12 cellular contexts compared by ENCODE assay signal in the genomic region with DNA sequence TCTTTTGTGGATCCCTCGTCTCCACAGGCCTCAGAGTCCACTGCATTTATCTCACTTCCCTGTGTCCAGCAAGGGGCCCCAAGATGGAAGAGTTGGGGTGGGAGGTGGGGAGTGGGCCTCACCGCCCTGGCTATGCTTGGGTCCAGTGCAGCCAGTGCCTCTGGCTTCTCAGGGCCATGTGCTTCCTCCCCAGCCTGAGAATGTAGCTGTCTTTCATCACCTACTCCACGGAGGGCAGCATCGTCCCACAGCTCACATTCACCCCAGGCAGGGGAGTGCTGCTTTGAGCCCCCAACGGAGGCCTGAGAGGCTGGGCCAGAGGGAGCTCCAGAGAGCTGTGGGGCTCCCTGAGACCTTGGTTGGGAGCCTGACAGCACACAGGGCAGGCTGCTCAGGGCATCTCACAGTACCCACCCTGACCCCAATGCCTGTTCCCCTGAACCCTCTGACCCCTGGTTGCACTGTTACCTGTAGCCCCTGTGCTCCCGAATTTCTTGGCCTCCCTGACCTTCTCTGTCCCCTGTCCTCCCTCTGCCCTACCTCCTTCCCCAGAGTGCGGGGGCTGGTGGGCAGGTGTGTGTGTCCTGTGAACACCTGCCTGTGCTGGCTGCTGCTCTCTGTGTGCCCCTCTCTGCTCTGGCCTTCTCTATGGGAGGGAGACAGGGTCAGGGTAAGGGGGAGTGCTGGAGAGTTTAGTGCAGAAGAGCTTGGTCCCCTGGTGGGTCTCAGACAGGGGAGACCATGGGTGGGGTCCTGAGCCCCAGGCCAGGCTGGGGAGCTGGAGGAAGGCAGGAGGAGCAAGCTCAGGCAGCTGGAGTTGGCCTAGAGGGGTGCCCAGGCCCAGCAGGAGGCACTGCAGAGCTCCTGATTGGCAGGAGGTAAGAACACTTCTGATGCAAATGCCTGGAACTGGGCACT. TPM values are rescaled to one million over a fixed set of nuclear protein-coding genes. Genes with fewer than 3 reads are reported as not detected.
DNase-seq lines count a peak whose midpoint lies in the region; ATAC-seq and TF ChIP-seq lines count a peak whose summit lies in the region.
"Had no signal": no experiment of that assay in that cellular context is flagged by ENCODE, and none has a peak within 500 bp of the region (broad histone marks: within the 10 kb centered on the region; RNA-seq: fewer than 3 reads in every experiment).

No MANE protein-coding gene starts in this region.

- intact Hi-C loops in mucosa of descending colon (cut with DNase I, micrococcal nuclease), result no loop called here

- H3K9me3 ChIP-seq in mucosa of descending colon, result no peaks in the 10 kb centered on the region
- H3K9me3 ChIP-seq: heart right ventricle, uterus had no signal

- no peaks in the 10 kb centered on the region for H3K9me3 Mint-ChIP-seq in neural crest cell
- H3K9me3 Mint-ChIP-seq: naive B cell had no signal

- no peak for TF ChIP-seq EP300 in Ishikawa (IDR thresholded peaks at IDR 0.05; ENCODE audit: borderline replicate concordance)

- no peak for ATAC-seq in GM18519 (IDR thresholded peaks at IDR 0.05; ENCODE audit: low FRiP score, unreplicated experiment)
- no peak for ATAC-seq in mucosa of descending colon
- no peak for ATAC-seq in GM19035 (IDR thresholded peaks at IDR 0.05; ENCODE audit: unreplicated experiment)
- ATAC-seq: activated CD4-positive, CD25-positive, alpha-beta regulatory T cell treated with anti-CD3 and anti-CD28 coated beads, Interleukin-2, amount 50 U/mL, for 24 hours had no signal

- no peaks in the 10 kb centered on the region for H3K27me3 Mint-ChIP-seq in neural crest cell (ENCODE audit: low read depth)

- peak; percentile 31 for DNase-seq in EH (ENCODE audit: low read depth)
- DNase-seq in dermis blood vessel endothelial cell, result peak; percentile 11
- DNase-seq in neural crest cell (ENCODE audit: low read depth, low spot score), result no peak
- DNase-seq in mucosa of descending colon, result no peak
- no peak for DNase-seq in foreskin fibroblast
- DNase-seq: naive B cell had no signal

- H3K4me1 ChIP-seq in mucosa of descending colon (ENCODE audit: low read depth), result no peaks in the 10 kb centered on the region
- H3K4me1 ChIP-seq: uterus had no signal

- H3K4me3 ChIP-seq in mucosa of descending colon (no peak overlapping the region), foreskin fibroblast (ENCODE audit: low read depth in 1 of 2, low read length in 2 of 2) (no peak overlapping the region)
- H3K4me3 ChIP-seq: heart right ventricle, uterus had no signal

- peak overlapping the region; percentile 89 for H3K27ac Mint-ChIP-seq in neural crest cell (ENCODE audit: unreplicated experiment)
- H3K27ac Mint-ChIP-seq: naive B cell had no signal

- peaks cover 22% of the 10 kb centered on the region for H3K4me1 Mint-ChIP-seq in neural crest cell
- H3K4me1 Mint-ChIP-seq: naive B cell had no signal

- H3K36me3 Mint-ChIP-seq in neural crest cell (ENCODE audit: low read depth), result no peaks in the 10 kb centered on the region
- H3K36me3 Mint-ChIP-seq: naive B cell had no signal

- no peaks in the 10 kb centered on the region for H3K36me3 ChIP-seq in mucosa of descending colon (ENCODE audit: low read depth)
- H3K36me3 ChIP-seq: heart right ventricle, uterus had no signal

- TF ChIP-seq RAD21 in Ishikawa (IDR thresholded peaks at IDR 0.05; ENCODE audit: low read depth), result peak; percentile 19; the same call in 1 of the 2 replicates

- H3K4me3 Mint-ChIP-seq in neural crest cell, result no peak overlapping the region
- H3K4me3 Mint-ChIP-seq: naive B cell had no signal

- TF ChIP-seq CTCF in neural crest cell (conservative IDR thresholded peaks at IDR 0.05) (no peak), mucosa of descending colon (IDR thresholded peaks at IDR 0.05) (no peak), foreskin fibroblast (IDR thresholded peaks at IDR 0.05; ENCODE audit: low read depth, low read length) (no peak)

TF ChIP-seq in Ishikawa, 13 proteins besides CTCF, POLR2A, EP300 and RAD21:
- TF ChIP-seq NFIC (IDR thresholded peaks at IDR 0.05), result no peak
- TF ChIP-seq, protein P1, sequence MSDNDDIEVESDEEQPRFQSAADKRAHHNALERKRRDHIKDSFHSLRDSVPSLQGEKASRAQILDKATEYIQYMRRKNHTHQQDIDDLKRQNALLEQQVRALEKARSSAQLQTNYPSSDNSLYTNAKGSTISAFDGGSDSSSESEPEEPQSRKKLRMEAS (IDR thresholded peaks at IDR 0.05), result peak; percentile 47; the same call in 1 of the 2 replicates
- TF ChIP-seq ZBTB7A (IDR thresholded peaks at IDR 0.05; ENCODE audit: low read depth), result 0 out of 2 replicates have a peak, but pooled peaks have one; percentile 8
- no peak for TF ChIP-seq FOXM1 (IDR thresholded peaks at IDR 0.05; ENCODE audit: borderline replicate concordance, low read depth)
TF ChIP-seq in Ishikawa: peak in this region for 2.

RNA-seq across cellular contexts. Expression of a gene that starts 19.6 kb away (rescaled TPM):
- total RNA-seq in dermis blood vessel endothelial cell (under 0.01 and 0.28 TPM in 2 replicates), neural crest cell (2.9 and 3.2 TPM in 2 replicates), mucosa of descending colon (1 to 10 TPM in 2 of 3 donors, under 1 TPM in 1; 0.47 to 1.6 (median 1.4) TPM)

RNA-seq across cellular contexts. Expression of a gene that starts 55.5 kb away (rescaled TPM):
- total RNA-seq in dermis blood vessel endothelial cell, result not detected in 2 replicates
- not detected in 2 replicates for total RNA-seq in neural crest cell
- not detected for total RNA-seq in mucosa of descending colon
- total RNA-seq: heart right ventricle, uterus had no signal

Comparison
In these comparisons a context has a peak if more than half of its experiments do, and no peak if none do; other contexts are left out.
1. DNase-seq: peak in EH (single experiment) and dermis blood vessel endothelial cell (single experiment); none in neural crest cell (single experiment), mucosa of descending colon (0 of 3) and foreskin fibroblast (0 of 2).